In the genomic region with DNA sequence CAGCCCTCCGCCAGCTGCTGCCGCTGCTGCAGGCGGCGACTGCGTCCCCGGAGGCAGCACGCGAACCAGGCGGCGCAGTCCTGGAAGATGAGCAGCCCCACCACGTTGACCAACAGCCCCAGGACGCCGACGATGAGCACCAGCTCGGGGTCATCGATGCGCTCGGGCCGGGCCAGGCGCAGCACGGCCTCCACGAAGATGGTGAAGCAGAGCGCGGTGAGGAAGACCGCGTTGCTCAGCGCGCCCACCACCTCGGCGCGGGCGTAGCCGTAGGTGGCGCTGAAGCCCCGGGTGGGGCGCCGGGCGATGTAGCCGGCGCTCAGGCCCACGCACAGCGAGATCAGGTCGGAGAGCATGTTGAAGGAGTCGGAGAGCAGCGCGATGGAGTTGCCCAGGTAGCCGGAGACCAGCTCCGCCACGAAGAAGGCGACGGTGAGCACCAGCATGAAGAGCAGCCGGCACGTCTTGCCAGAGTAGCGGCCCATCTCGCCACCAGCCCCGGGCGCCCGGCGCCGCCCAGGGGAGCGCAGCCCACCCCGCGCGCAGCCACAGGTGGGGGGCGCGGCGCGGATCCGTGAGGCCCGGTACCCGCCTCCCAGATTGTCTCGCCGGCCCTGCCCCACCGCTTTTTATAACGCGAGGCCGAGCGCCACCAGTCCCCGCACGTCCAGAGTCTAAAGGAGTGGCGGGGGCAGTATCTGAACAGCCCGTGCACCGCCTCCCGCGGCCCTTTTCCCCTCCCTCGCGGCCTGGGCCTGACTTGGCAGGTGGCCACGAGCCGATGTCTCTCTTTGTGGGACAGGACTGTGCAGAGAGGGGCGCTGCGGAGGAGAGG, we compare ENCODE assay signal across 1 cellular context.
A peak's percentile ranks its signal among the peaks of the same experiment; 100 is the strongest.
TF ChIP-seq lines count a peak whose summit lies in the region.

SLC30A10 (minus strand) TSS at position 602 of the 835 bp plus-strand sequence; CDS start at position 485, 117 bp downstream.

TF ChIP-seq in HepG2, 621 proteins besides CTCF, POLR2A, EP300 and RAD21 (continued from another document and continues in another):
- TF ChIP-seq DMTF1 (CRISPR knock-in tag; IDR thresholded peaks at IDR 0.05) = no peak
- TF ChIP-seq, protein P1, sequence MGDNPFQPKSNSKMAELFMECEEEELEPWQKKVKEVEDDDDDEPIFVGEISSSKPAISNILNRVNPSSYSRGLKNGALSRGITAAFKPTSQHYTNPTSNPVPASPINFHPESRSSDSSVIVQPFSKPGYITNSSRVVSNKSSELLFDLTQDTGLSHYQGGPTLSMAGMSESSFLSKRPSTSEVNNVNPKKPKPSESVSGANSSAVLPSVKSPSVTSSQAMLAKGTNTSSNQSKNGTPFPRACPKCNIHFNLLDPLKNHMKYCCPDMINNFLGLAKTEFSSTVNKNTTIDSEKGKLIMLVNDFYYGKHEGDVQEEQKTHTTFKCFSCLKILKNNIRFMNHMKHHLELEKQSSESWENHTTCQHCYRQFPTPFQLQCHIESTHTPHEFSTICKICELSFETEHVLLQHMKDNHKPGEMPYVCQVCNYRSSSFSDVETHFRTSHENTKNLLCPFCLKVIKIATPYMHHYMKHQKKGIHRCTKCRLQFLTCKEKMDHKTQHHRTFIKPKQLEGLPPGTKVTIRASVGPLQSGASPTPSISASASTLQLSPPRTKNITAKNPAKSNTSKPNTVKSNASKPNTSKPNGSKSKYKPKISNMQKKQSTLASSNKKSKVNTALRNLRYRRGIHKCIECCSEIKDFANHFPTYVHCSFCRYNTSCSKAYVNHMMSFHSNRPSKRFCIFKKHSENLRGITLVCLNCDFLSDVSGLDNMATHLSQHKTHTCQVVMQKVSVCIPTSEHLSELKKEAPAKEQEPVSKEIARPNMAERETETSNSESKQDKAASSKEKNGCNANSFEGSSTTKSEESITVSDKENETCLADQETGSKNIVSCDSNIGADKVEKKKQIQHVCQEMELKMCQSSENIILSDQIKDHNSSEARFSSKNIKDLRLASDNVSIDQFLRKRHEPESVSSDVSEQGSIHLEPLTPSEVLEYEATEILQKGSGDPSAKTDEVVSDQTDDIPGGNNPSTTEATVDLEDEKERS (CRISPR knock-in tag; IDR thresholded peaks at IDR 0.05) = no peak
- no peak for TF ChIP-seq ZNF264 (CRISPR knock-in tag; IDR thresholded peaks at IDR 0.05)
- TF ChIP-seq ZNF713 (CRISPR knock-in tag; IDR thresholded peaks at IDR 0.05) = peak; percentile 76; the same call in 1 of the 2 replicates
- TF ChIP-seq, protein P2, sequence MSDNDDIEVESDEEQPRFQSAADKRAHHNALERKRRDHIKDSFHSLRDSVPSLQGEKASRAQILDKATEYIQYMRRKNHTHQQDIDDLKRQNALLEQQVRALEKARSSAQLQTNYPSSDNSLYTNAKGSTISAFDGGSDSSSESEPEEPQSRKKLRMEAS (IDR thresholded peaks at IDR 0.05) = peak; percentile 74
- TF ChIP-seq ZNF407 (CRISPR knock-in tag; IDR thresholded peaks at IDR 0.05; ENCODE audit: not compliant biosample characterization) = no peak
- no peak for TF ChIP-seq ZNF160 (CRISPR knock-in tag; IDR thresholded peaks at IDR 0.05)
- TF ChIP-seq IKZF4 (CRISPR knock-in tag; IDR thresholded peaks at IDR 0.05; ENCODE audit: borderline replicate concordance, low read depth, not compliant biosample characterization) = no peak
- TF ChIP-seq, protein P3, sequence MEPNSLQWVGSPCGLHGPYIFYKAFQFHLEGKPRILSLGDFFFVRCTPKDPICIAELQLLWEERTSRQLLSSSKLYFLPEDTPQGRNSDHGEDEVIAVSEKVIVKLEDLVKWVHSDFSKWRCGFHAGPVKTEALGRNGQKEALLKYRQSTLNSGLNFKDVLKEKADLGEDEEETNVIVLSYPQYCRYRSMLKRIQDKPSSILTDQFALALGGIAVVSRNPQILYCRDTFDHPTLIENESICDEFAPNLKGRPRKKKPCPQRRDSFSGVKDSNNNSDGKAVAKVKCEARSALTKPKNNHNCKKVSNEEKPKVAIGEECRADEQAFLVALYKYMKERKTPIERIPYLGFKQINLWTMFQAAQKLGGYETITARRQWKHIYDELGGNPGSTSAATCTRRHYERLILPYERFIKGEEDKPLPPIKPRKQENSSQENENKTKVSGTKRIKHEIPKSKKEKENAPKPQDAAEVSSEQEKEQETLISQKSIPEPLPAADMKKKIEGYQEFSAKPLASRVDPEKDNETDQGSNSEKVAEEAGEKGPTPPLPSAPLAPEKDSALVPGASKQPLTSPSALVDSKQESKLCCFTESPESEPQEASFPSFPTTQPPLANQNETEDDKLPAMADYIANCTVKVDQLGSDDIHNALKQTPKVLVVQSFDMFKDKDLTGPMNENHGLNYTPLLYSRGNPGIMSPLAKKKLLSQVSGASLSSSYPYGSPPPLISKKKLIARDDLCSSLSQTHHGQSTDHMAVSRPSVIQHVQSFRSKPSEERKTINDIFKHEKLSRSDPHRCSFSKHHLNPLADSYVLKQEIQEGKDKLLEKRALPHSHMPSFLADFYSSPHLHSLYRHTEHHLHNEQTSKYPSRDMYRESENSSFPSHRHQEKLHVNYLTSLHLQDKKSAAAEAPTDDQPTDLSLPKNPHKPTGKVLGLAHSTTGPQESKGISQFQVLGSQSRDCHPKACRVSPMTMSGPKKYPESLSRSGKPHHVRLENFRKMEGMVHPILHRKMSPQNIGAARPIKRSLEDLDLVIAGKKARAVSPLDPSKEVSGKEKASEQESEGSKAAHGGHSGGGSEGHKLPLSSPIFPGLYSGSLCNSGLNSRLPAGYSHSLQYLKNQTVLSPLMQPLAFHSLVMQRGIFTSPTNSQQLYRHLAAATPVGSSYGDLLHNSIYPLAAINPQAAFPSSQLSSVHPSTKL (CRISPR knock-in tag; IDR thresholded peaks at IDR 0.05) = peak; percentile 33; the same call in 1 of the 2 replicates
- TF ChIP-seq KAT2B (IDR thresholded peaks at IDR 0.05; ENCODE audit: borderline replicate concordance, low read depth, low read length) = no peak
- TF ChIP-seq PAXIP1 (CRISPR knock-in tag; conservative IDR thresholded peaks at IDR 0.05) = peak; percentile 78
- peak; percentile 34; the same call in 1 of the 2 replicates for TF ChIP-seq AHR (CRISPR knock-in tag; IDR thresholded peaks at IDR 0.05)
- peak; percentile 83 for TF ChIP-seq ZNF709 (CRISPR knock-in tag; IDR thresholded peaks at IDR 0.05)
- TF ChIP-seq BCL6 (CRISPR knock-in tag; IDR thresholded peaks at IDR 0.05) = 0 out of 2 replicates have a peak, but pooled peaks have one; percentile 37
- no peak for TF ChIP-seq RFXAP (CRISPR knock-in tag; IDR thresholded peaks at IDR 0.05; ENCODE audit: borderline replicate concordance)
- no peak for TF ChIP-seq PAX8 (CRISPR knock-in tag; IDR thresholded peaks at IDR 0.05; ENCODE audit: borderline replicate concordance)
- no peak for TF ChIP-seq ZSCAN22 (CRISPR knock-in tag; IDR thresholded peaks at IDR 0.05)
- no peak for TF ChIP-seq ZNF850 (CRISPR knock-in tag; conservative IDR thresholded peaks at IDR 0.05)
- no peak for TF ChIP-seq U2AF1 (optimal IDR thresholded peaks at IDR 0.05; ENCODE audit: low read depth, low read length)
- TF ChIP-seq IKZF1 (IDR thresholded peaks at IDR 0.05) = no peak
- no peak; the same call in 1 of the 2 replicates for TF ChIP-seq NCOR1 (IDR thresholded peaks at IDR 0.05; ENCODE audit: borderline replicate concordance, low read length)
- TF ChIP-seq PHF21A (CRISPR knock-in tag; IDR thresholded peaks at IDR 0.05) = peak; percentile 83; the same call in 1 of the 2 replicates
- TF ChIP-seq, protein P4, sequence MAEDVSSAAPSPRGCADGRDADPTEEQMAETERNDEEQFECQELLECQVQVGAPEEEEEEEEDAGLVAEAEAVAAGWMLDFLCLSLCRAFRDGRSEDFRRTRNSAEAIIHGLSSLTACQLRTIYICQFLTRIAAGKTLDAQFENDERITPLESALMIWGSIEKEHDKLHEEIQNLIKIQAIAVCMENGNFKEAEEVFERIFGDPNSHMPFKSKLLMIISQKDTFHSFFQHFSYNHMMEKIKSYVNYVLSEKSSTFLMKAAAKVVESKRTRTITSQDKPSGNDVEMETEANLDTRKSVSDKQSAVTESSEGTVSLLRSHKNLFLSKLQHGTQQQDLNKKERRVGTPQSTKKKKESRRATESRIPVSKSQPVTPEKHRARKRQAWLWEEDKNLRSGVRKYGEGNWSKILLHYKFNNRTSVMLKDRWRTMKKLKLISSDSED (CRISPR knock-in tag; IDR thresholded peaks at IDR 0.05) = no peak; the same call in 1 of the 2 replicates
- no peak for TF ChIP-seq ZNF33B (CRISPR knock-in tag; IDR thresholded peaks at IDR 0.05)
- TF ChIP-seq HNRNPH1 (optimal IDR thresholded peaks at IDR 0.05; ENCODE audit: low read depth, low read length) = no peak
- TF ChIP-seq SMAD3 (CRISPR knock-in tag; IDR thresholded peaks at IDR 0.05) = no peak
- TF ChIP-seq HNRNPLL (IDR thresholded peaks at IDR 0.05; ENCODE audit: low read depth, low read length, poor library complexity, severe bottlenecking) = peak; percentile 78
- no peak for TF ChIP-seq SUZ12 (IDR thresholded peaks at IDR 0.05; ENCODE audit: low read depth, low read length)
- TF ChIP-seq ZNF207 (IDR thresholded peaks at IDR 0.05; ENCODE audit: borderline replicate concordance) = no peak
